17 cellular contexts compared by ENCODE assay signal in genomic region chr6:156826290-156826955, GRCh38. TPM values are rescaled to one million over a fixed set of nuclear protein-coding genes. Genes with fewer than 3 reads are reported as not detected.
DNase-seq lines count a peak whose midpoint lies in the region; ATAC-seq, FAIRE-seq and TF ChIP-seq lines count a peak whose summit lies in the region.
"Had no signal": no experiment of that assay in that cellular context is flagged by ENCODE, and none has a peak within 500 bp of the region (broad histone marks: within the 10 kb centered on the region; RNA-seq: fewer than 3 reads in every experiment).

No MANE protein-coding gene starts in this region.

- H3K4me3 Mint-ChIP-seq in activated naive CD8-positive, alpha-beta T cell treated with anti-CD3 and anti-CD28 coated beads, Interleukin-2, amount 50 U/mL, for 24 hours = no peak overlapping the region
- H3K4me3 Mint-ChIP-seq in activated naive CD8-positive, alpha-beta T cell treated with anti-CD3 and anti-CD28 coated beads for 36 hours = no peak overlapping the region
- no peak overlapping the region for H3K4me3 Mint-ChIP-seq in activated B cell treated with CpG ODN at 0.5 μM for 24 hours
- H3K4me3 Mint-ChIP-seq: activated CD4-positive, alpha-beta T cell treated with anti-CD3 and anti-CD28 coated beads, Interleukin-2, amount 10 ng/mL, durations not matched to agents 7 days and 5 days; activated naive CD8-positive, alpha-beta T cell had no signal

- CTCF ChIA-PET in activated B cell treated with CpG ODN at 0.5 μM for 24 hours (lab: Charles Lee) = no interaction called here

- H3K4me3 ChIP-seq in mesenchymal stem cell (ENCODE audit: insufficient read depth in 1 of 2, low read depth in 1 of 2, low read length in 2 of 2) (no peak overlapping the region), testis (no peak overlapping the region), small intestine (ENCODE audit: low read depth in 1 of 2, low read length in 2 of 2) (no peak overlapping the region)
- H3K4me3 ChIP-seq: sigmoid colon had no signal

- H3K18ac ChIP-seq in mesenchymal stem cell (ENCODE audit: low read depth in 1 of 2, low read length in 2 of 2) = no peak overlapping the region

- H2AFZ ChIP-seq in mesenchymal stem cell (ENCODE audit: low read depth, low read length) = no peak overlapping the region

- H3K9me3 Mint-ChIP-seq in activated naive CD8-positive, alpha-beta T cell treated with anti-CD3 and anti-CD28 coated beads, Interleukin-2, amount 50 U/mL, for 24 hours = no peaks in the 10 kb centered on the region
- no peaks in the 10 kb centered on the region for H3K9me3 Mint-ChIP-seq in activated naive CD8-positive, alpha-beta T cell treated with anti-CD3 and anti-CD28 coated beads for 36 hours
- H3K9me3 Mint-ChIP-seq in activated B cell treated with CpG ODN at 0.5 μM for 24 hours = no peaks in the 10 kb centered on the region
- H3K9me3 Mint-ChIP-seq: activated CD4-positive, alpha-beta T cell treated with anti-CD3 and anti-CD28 coated beads, Interleukin-2, amount 10 ng/mL, durations not matched to agents 7 days and 5 days; CD8-positive, alpha-beta memory T cell had no signal

- 92% methylated on average over 8 of the region's 10 CpGs for WGBS in mesenchymal stem cell
- WGBS in testis, 2 donors = 90 to 95% methylated on average over 8 to 10 of the region's 10 CpGs
- WGBS in small intestine, 3 donors = 78 to 88% (median 82%) methylated on average over 10 of the region's 10 CpGs

- no peak for TF ChIP-seq CTCF in activated B cell treated with CpG ODN at 0.5 μM for 24 hours (IDR thresholded peaks at IDR 0.05)
- TF ChIP-seq CTCF in testis (IDR thresholded peaks at IDR 0.05) = no peak

- peaks cover 19% of the 10 kb centered on the region for H3K4me1 ChIP-seq in mesenchymal stem cell (ENCODE audit: control insufficient read depth, insufficient read depth, low read depth, low read length)
- peaks cover 15% of the 10 kb centered on the region for H3K4me1 ChIP-seq in testis
- peaks cover 0 to 4% of the 10 kb centered on the region in 2 donors for H3K4me1 ChIP-seq in small intestine (ENCODE audit: control insufficient read depth in 2 of 2, insufficient read depth in 1 of 2, low read depth in 1 of 2, low read length in 1 of 2)

- H2BK5ac ChIP-seq in mesenchymal stem cell (ENCODE audit: low read depth, low read length, poor library complexity, severe bottlenecking) = no peak overlapping the region

- H2BK120ac ChIP-seq in mesenchymal stem cell (ENCODE audit: low read depth, low read length) = no peak overlapping the region

- no peak for DNase-seq in activated naive CD8-positive, alpha-beta T cell treated with anti-CD3 and anti-CD28 coated beads, Interleukin-2, amount 50 U/mL, for 24 hours
- DNase-seq in activated naive CD8-positive, alpha-beta T cell treated with anti-CD3 and anti-CD28 coated beads for 36 hours = no peak
- DNase-seq in activated B cell treated with CpG ODN at 0.5 μM for 24 hours (no peak), mesenchymal stem cell (no peak), testis (no peak), small intestine (no peak), SHP77 (lab: John Stamatoyannopoulos, UW) (no peak)
- DNase-seq: activated CD4-positive, alpha-beta T cell treated with anti-CD3 and anti-CD28 coated beads, Interleukin-2, amount 10 ng/mL, durations not matched to agents 7 days and 5 days; activated T-cell treated with anti-CD3 and anti-CD28 coated beads for 4 hours; CD8-positive, alpha-beta memory T cell; effector memory CD4-positive, alpha-beta T cell; NCI-H2171; SIG-M5; sigmoid colon; stimulated activated CD4-positive, alpha-beta T cell treated with anti-CD3 and anti-CD28 coated beads, Interleukin-4, amount 100 ng/mL, for 24 hours had no signal

- H3K9me3 ChIP-seq in mesenchymal stem cell (ENCODE audit: control insufficient read depth, low read length) (no peaks in the 10 kb centered on the region), testis (no peaks in the 10 kb centered on the region), small intestine (ENCODE audit: control insufficient read depth, low read depth) (no peaks in the 10 kb centered on the region)
- H3K9me3 ChIP-seq: sigmoid colon had no signal

- no peak overlapping the region for H3K9ac ChIP-seq in mesenchymal stem cell (ENCODE audit: low read length)

- H4K8ac ChIP-seq in mesenchymal stem cell (ENCODE audit: low read length) = no peak overlapping the region

- H2BK12ac ChIP-seq in mesenchymal stem cell (ENCODE audit: low read length in 2 of 2) = peak overlapping the region in 1 of 2 experiments; percentile 6

- H4K91ac ChIP-seq in mesenchymal stem cell (ENCODE audit: low read length) = peak overlapping the region; percentile 63

- no peak overlapping the region for H2BK15ac ChIP-seq in mesenchymal stem cell (ENCODE audit: low read depth, poor library complexity, severe bottlenecking)

- no peak overlapping the region for H3K23ac ChIP-seq in mesenchymal stem cell (ENCODE audit: low read length in 2 of 2)

- H3K79me1 ChIP-seq in mesenchymal stem cell (replicated peaks; ENCODE audit: low read length, poor library complexity, severe bottlenecking) = peaks cover 26% of the 10 kb centered on the region

- no peak for ATAC-seq in activated naive CD8-positive, alpha-beta T cell treated with anti-CD3 and anti-CD28 coated beads, Interleukin-2, amount 50 U/mL, for 24 hours
- ATAC-seq in activated B cell treated with CpG ODN at 0.5 μM for 24 hours (ENCODE audit: low read depth) (no peak), GM19395 (IDR thresholded peaks at IDR 0.05; ENCODE audit: unreplicated experiment) (no peak)

- POLR2A ChIA-PET in activated B cell treated with CpG ODN at 0.5 μM for 24 hours (lab: Charles Lee) = no interaction called here

- no peaks in the 10 kb centered on the region for H3K27me3 Mint-ChIP-seq in activated naive CD8-positive, alpha-beta T cell treated with anti-CD3 and anti-CD28 coated beads, Interleukin-2, amount 50 U/mL, for 24 hours
- no peaks in the 10 kb centered on the region for H3K27me3 Mint-ChIP-seq in activated naive CD8-positive, alpha-beta T cell treated with anti-CD3 and anti-CD28 coated beads for 36 hours
- H3K27me3 Mint-ChIP-seq in activated B cell treated with CpG ODN at 0.5 μM for 24 hours = no peaks in the 10 kb centered on the region
- H3K27me3 Mint-ChIP-seq: activated CD4-positive, alpha-beta T cell treated with anti-CD3 and anti-CD28 coated beads, Interleukin-2, amount 10 ng/mL, durations not matched to agents 7 days and 5 days; activated naive CD8-positive, alpha-beta T cell; CD8-positive, alpha-beta memory T cell had no signal

- H3K4me2 ChIP-seq in mesenchymal stem cell (ENCODE audit: low read length, poor library complexity, severe bottlenecking) = no peak overlapping the region

- H3K36me3 ChIP-seq in mesenchymal stem cell (ENCODE audit: control insufficient read depth in 1 of 2, insufficient read depth in 2 of 2, low read depth in 1 of 2, low read length in 2 of 2) (peaks cover 7 to 11% of the 10 kb centered on the region in 2 experiments), testis (ENCODE audit: low read depth, missing control alignments) (no peaks in the 10 kb centered on the region), small intestine (ENCODE audit: control insufficient read depth in 2 of 2, insufficient read depth in 2 of 2, low read length in 2 of 2) (peaks cover 0 to 2% of the 10 kb centered on the region in 2 donors)

- H3K36me3 Mint-ChIP-seq in activated naive CD8-positive, alpha-beta T cell treated with anti-CD3 and anti-CD28 coated beads, Interleukin-2, amount 50 U/mL, for 24 hours (ENCODE audit: low read depth) = peaks cover 17% of the 10 kb centered on the region
- peaks cover 14% of the 10 kb centered on the region for H3K36me3 Mint-ChIP-seq in activated naive CD8-positive, alpha-beta T cell treated with anti-CD3 and anti-CD28 coated beads for 36 hours
- peaks cover 37% of the 10 kb centered on the region for H3K36me3 Mint-ChIP-seq in activated B cell treated with CpG ODN at 0.5 μM for 24 hours (ENCODE audit: low read depth)

- intact Hi-C loops in activated B cell treated with CpG ODN at 0.5 μM for 24 hours (cut with micrococcal nuclease) = no loop called here
- intact Hi-C loops in testis (cut with DNase I; ENCODE audit: low total_unique reads) = no loop called here

- H3K27ac ChIP-seq in mesenchymal stem cell (ENCODE audit: low read length, poor library complexity, severe bottlenecking) = no peak overlapping the region
- H3K27ac ChIP-seq in testis = peak overlapping the region; percentile 15 to 64
- no peak overlapping the region for H3K27ac ChIP-seq in small intestine (ENCODE audit: low read depth in 1 of 2, low read length in 1 of 2)

- peak overlapping the region; percentile 8 for H3K27ac Mint-ChIP-seq in activated naive CD8-positive, alpha-beta T cell treated with anti-CD3 and anti-CD28 coated beads, Interleukin-2, amount 50 U/mL, for 24 hours
- H3K27ac Mint-ChIP-seq in activated naive CD8-positive, alpha-beta T cell treated with anti-CD3 and anti-CD28 coated beads for 36 hours = no peak overlapping the region
- H3K27ac Mint-ChIP-seq in activated B cell treated with CpG ODN at 0.5 μM for 24 hours = peak overlapping the region; percentile 32
- H3K27ac Mint-ChIP-seq: activated CD4-positive, alpha-beta T cell treated with anti-CD3 and anti-CD28 coated beads, Interleukin-2, amount 10 ng/mL, durations not matched to agents 7 days and 5 days had no signal

- FAIRE-seq in small intestine (lab: Jason Lieb, UNC) = no peak

- peak overlapping the region; percentile 21 to 35 for H3K4ac ChIP-seq in mesenchymal stem cell (ENCODE audit: low read depth in 1 of 2, low read length in 2 of 2)

- no peak overlapping the region for H2AK5ac ChIP-seq in mesenchymal stem cell (ENCODE audit: low read length, severe bottlenecking)

- no peaks in the 10 kb centered on the region for H3K27me3 ChIP-seq in mesenchymal stem cell (ENCODE audit: control insufficient read depth in 1 of 2, insufficient read depth in 1 of 2, low read length in 2 of 2)
- H3K27me3 ChIP-seq in testis = no peaks in the 10 kb centered on the region
- H3K27me3 ChIP-seq in small intestine (ENCODE audit: control insufficient read depth in 2 of 2, insufficient read depth in 2 of 2, low read length in 2 of 2) = no peaks in the 10 kb centered on the region
- H3K27me3 ChIP-seq: sigmoid colon had no signal

- H3K4me1 Mint-ChIP-seq in activated naive CD8-positive, alpha-beta T cell treated with anti-CD3 and anti-CD28 coated beads, Interleukin-2, amount 50 U/mL, for 24 hours = peaks cover 77% of the 10 kb centered on the region
- H3K4me1 Mint-ChIP-seq in activated naive CD8-positive, alpha-beta T cell treated with anti-CD3 and anti-CD28 coated beads for 36 hours = peaks cover 66% of the 10 kb centered on the region
- H3K4me1 Mint-ChIP-seq in activated B cell treated with CpG ODN at 0.5 μM for 24 hours = peaks cover 88% of the 10 kb centered on the region

- no peak for TF ChIP-seq POLR2A in testis (IDR thresholded peaks at IDR 0.05)

- no peak overlapping the region for H3K14ac ChIP-seq in mesenchymal stem cell (ENCODE audit: low read length in 2 of 2)

RNA-seq across cellular contexts. Expression of gene ARID1B, which starts 49.2 kb away (rescaled TPM):
- total RNA-seq in activated naive CD8-positive, alpha-beta T cell treated with anti-CD3 and anti-CD28 coated beads for 36 hours = 10 to 100 TPM; 40.6 to 41.5 TPM
- total RNA-seq in activated B cell treated with CpG ODN at 0.5 μM for 24 hours (194 and 248 TPM in 2 replicates), testis (100 to 1,000 TPM; 103 to 126 TPM)
- 32.3 TPM for polyA plus RNA-seq in mesenchymal stem cell (2013, experiment 1 of 2)
- polyA plus RNA-seq in mesenchymal stem cell (2013, experiment 2 of 2) = 31.6 TPM
- polyA plus RNA-seq in testis (ENCODE audit: insufficient read depth, low read depth, low replicate concordance) (26.2 TPM), small intestine (10 to 100 TPM in 2 of 3 donors, 1 to 10 TPM in 1; 7.3 to 23.3 (median 10.7) TPM)

Comparison
In these comparisons a context has a peak if more than half of its experiments do, and no peak if none do; other contexts are left out.
1. H3K27ac ChIP-seq: peak in testis (2 of 2); none in mesenchymal stem cell (single experiment) and small intestine (0 of 2).